ENCODE assay signal across 8 cellular contexts in the genomic region with DNA sequence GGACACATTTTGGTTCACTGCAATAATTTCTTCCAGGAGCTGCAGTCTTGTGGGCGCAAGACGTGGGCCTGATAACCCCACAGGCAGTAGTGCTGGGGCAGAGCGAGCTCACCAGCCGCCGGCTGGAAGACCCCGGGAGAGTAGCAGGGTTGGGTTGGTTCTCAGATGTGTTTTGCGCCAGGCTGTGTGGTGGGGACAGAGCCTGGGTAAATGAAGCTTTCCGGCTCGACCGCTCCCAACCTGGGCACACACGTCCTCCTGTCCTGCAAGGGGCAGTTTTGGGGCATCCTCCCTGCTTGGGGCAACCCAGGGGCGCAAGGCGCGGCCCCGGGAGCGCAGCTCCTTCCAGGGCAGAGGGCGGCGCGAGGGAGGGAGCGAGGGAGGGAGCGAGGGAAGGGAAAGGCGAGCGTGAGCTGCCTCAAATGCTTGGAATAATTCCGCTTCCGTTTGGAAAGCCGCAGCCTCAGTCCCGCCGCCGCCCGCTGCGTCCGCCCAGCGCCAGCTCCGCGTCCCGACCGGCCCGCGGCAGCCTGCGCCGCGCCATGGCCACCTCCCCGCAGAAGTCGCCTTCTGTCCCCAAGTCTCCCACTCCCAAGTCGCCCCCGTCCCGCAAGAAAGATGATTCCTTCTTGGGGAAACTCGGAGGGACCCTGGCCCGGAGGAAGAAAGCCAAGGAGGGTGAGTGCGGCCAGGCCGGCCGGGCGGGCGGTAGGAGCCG. TPM values are rescaled to one million over a fixed set of nuclear protein-coding genes. Genes with fewer than 3 reads are reported as not detected.
DNase-seq lines count a peak whose midpoint lies in the region; ATAC-seq and TF ChIP-seq lines count a peak whose summit lies in the region.

A gene with protein sequence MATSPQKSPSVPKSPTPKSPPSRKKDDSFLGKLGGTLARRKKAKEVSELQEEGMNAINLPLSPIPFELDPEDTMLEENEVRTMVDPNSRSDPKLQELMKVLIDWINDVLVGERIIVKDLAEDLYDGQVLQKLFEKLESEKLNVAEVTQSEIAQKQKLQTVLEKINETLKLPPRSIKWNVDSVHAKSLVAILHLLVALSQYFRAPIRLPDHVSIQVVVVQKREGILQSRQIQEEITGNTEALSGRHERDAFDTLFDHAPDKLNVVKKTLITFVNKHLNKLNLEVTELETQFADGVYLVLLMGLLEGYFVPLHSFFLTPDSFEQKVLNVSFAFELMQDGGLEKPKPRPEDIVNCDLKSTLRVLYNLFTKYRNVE (plus strand): TSS at position 466 of the 718 bp plus-strand sequence. CDS start 77 bp downstream, at position 543.

- H3K4me1 Mint-ChIP-seq in stimulated activated naive CD8-positive, alpha-beta T cell treated with anti-CD3 and anti-CD28 coated beads, Interleukin-15, Interleukin-2, amounts not matched to agents 100 ng/mL and 50 ng/mL, for 24 hours (ENCODE audit: low read depth), result peaks cover 3% of the 10 kb centered on the region
- H3K4me1 Mint-ChIP-seq in activated CD8-positive, alpha-beta T cell treated with anti-CD3 and anti-CD28 coated beads, Interleukin-2, amount 10 ng/mL, durations not matched to agents 7 days and 5 days (ENCODE audit: low read depth), result peaks cover 4% of the 10 kb centered on the region

- DNase-seq in stimulated activated naive CD8-positive, alpha-beta T cell treated with anti-CD3 and anti-CD28 coated beads, Interleukin-15, Interleukin-2, amounts not matched to agents 100 U/mL and 50 U/mL, for 24 hours, result no peak
- no peak for DNase-seq in activated CD8-positive, alpha-beta T cell treated with anti-CD3 and anti-CD28 coated beads, Interleukin-2, amount 10 ng/mL, durations not matched to agents 7 days and 5 days
- peak; percentile 81 to 94 for DNase-seq in foreskin fibroblast
- no peak for DNase-seq in activated CD4-positive, CD25-positive, alpha-beta regulatory T cell (lab: John Stamatoyannopoulos, UW)

- H3F3A ChIP-seq in neural cell (ENCODE audit: insufficient read depth, low read length, poor library complexity, severe bottlenecking), result no peaks in the 10 kb centered on the region

- H3K4me3 ChIP-seq in foreskin fibroblast (ENCODE audit: low read depth in 1 of 2, low read length in 2 of 2) (peak within 1 kb of the TSS; percentile 75 to 89), neural cell (ENCODE audit: low read length) (peak within 1 kb of the TSS; percentile 64)

- TF ChIP-seq EP300 in neural cell (conservative IDR thresholded peaks at IDR 0.05; ENCODE audit: poor library complexity, severe bottlenecking), result no peak

- CTCF ChIA-PET in activated CD8-positive, alpha-beta T cell treated with anti-CD3 and anti-CD28 coated beads, Interleukin-2, amount 10 ng/mL, durations not matched to agents 7 days and 5 days (lab: Charles Lee), result interaction anchor here (0.5 to 2.6 kb wide), 3 partner anchors 11 to 290 kb away, joined by 3 to 15 read pairs (median 4); no protein-coding TSS in a partner anchor

- H3K27me3 Mint-ChIP-seq in stimulated activated naive CD8-positive, alpha-beta T cell treated with anti-CD3 and anti-CD28 coated beads, Interleukin-15, Interleukin-2, amounts not matched to agents 100 ng/mL and 50 ng/mL, for 24 hours, result peaks cover 47% of the 10 kb centered on the region
- peaks cover 53% of the 10 kb centered on the region for H3K27me3 Mint-ChIP-seq in activated CD8-positive, alpha-beta T cell treated with anti-CD3 and anti-CD28 coated beads, Interleukin-2, amount 10 ng/mL, durations not matched to agents 7 days and 5 days (ENCODE audit: low read depth)

- H3K27ac ChIP-seq in neural cell (ENCODE audit: low read length), result no peak within 1 kb of the TSS

- TF ChIP-seq RAD21 in neural cell (conservative IDR thresholded peaks at IDR 0.05), result no peak

- no peaks in the 10 kb centered on the region for H3K9me3 ChIP-seq in neural cell (ENCODE audit: low read length)

- no peak for ATAC-seq in stimulated activated naive CD8-positive, alpha-beta T cell treated with anti-CD3 and anti-CD28 coated beads, Interleukin-15, Interleukin-2, amounts not matched to agents 100 U/mL and 50 U/mL, for 24 hours
- ATAC-seq in activated CD8-positive, alpha-beta T cell treated with anti-CD3 and anti-CD28 coated beads, Interleukin-2, amount 10 ng/mL, durations not matched to agents 7 days and 5 days, result no peak
- ATAC-seq in HG03460 (IDR thresholded peaks at IDR 0.05; ENCODE audit: unreplicated experiment) (no peak), GM21528 (IDR thresholded peaks at IDR 0.05; ENCODE audit: low FRiP score, unreplicated experiment) (no peak)

- H3K27ac Mint-ChIP-seq in stimulated activated naive CD8-positive, alpha-beta T cell treated with anti-CD3 and anti-CD28 coated beads, Interleukin-15, Interleukin-2, amounts not matched to agents 100 ng/mL and 50 ng/mL, for 24 hours, result no peak within 1 kb of the TSS
- H3K27ac Mint-ChIP-seq in activated CD8-positive, alpha-beta T cell treated with anti-CD3 and anti-CD28 coated beads, Interleukin-2, amount 10 ng/mL, durations not matched to agents 7 days and 5 days, result no peak within 1 kb of the TSS

- H3K27me3 ChIP-seq in neural cell (ENCODE audit: insufficient read depth, low read depth, low read length), result peaks cover 13% of the 10 kb centered on the region

- no peaks in the 10 kb centered on the region for H3K36me3 Mint-ChIP-seq in stimulated activated naive CD8-positive, alpha-beta T cell treated with anti-CD3 and anti-CD28 coated beads, Interleukin-15, Interleukin-2, amounts not matched to agents 100 ng/mL and 50 ng/mL, for 24 hours (ENCODE audit: low read depth)
- H3K36me3 Mint-ChIP-seq in activated CD8-positive, alpha-beta T cell treated with anti-CD3 and anti-CD28 coated beads, Interleukin-2, amount 10 ng/mL, durations not matched to agents 7 days and 5 days (ENCODE audit: low read depth), result peaks cover 2% of the 10 kb centered on the region

- no peaks in the 10 kb centered on the region for H3K9me2 ChIP-seq in neural cell (ENCODE audit: insufficient read depth, low read length)

- no peaks in the 10 kb centered on the region for H3K79me2 ChIP-seq in neural cell (replicated peaks; ENCODE audit: insufficient read depth, low read length)

- no peak for TF ChIP-seq CTCF in foreskin fibroblast (IDR thresholded peaks at IDR 0.05; ENCODE audit: low read depth, low read length)
- no peak for TF ChIP-seq CTCF in neural cell (IDR thresholded peaks at IDR 0.05; ENCODE audit: poor library complexity, severe bottlenecking)

- H3K9ac ChIP-seq in neural cell (ENCODE audit: low read length), result peak within 1 kb of the TSS; percentile 46

- POLR2A ChIA-PET in activated CD8-positive, alpha-beta T cell treated with anti-CD3 and anti-CD28 coated beads, Interleukin-2, amount 10 ng/mL, durations not matched to agents 7 days and 5 days (lab: Charles Lee), result no interaction called here

- no peaks in the 10 kb centered on the region for H4K20me1 ChIP-seq in neural cell (ENCODE audit: insufficient read depth)

- peak within 1 kb of the TSS; percentile 71 for H3K4me3 Mint-ChIP-seq in stimulated activated naive CD8-positive, alpha-beta T cell treated with anti-CD3 and anti-CD28 coated beads, Interleukin-15, Interleukin-2, amounts not matched to agents 100 ng/mL and 50 ng/mL, for 24 hours
- H3K4me3 Mint-ChIP-seq in activated CD8-positive, alpha-beta T cell treated with anti-CD3 and anti-CD28 coated beads, Interleukin-2, amount 10 ng/mL, durations not matched to agents 7 days and 5 days, result peak within 1 kb of the TSS; percentile 50

- H3K9me3 Mint-ChIP-seq in stimulated activated naive CD8-positive, alpha-beta T cell treated with anti-CD3 and anti-CD28 coated beads, Interleukin-15, Interleukin-2, amounts not matched to agents 100 ng/mL and 50 ng/mL, for 24 hours, result peaks cover 9% of the 10 kb centered on the region
- H3K9me3 Mint-ChIP-seq in activated CD8-positive, alpha-beta T cell treated with anti-CD3 and anti-CD28 coated beads, Interleukin-2, amount 10 ng/mL, durations not matched to agents 7 days and 5 days (ENCODE audit: insufficient read depth), result no peaks in the 10 kb centered on the region

- no peaks in the 10 kb centered on the region for H3K36me3 ChIP-seq in neural cell (ENCODE audit: insufficient read depth, low read length)

- no peak within 1 kb of the TSS for H2AFZ ChIP-seq in neural cell (ENCODE audit: low read depth, low read length)

- H3K4me2 ChIP-seq in neural cell (ENCODE audit: low read length), result peak within 1 kb of the TSS; percentile 42

TF ChIP-seq in neural cell, 6 proteins besides CTCF, POLR2A, EP300 and RAD21:
- TF ChIP-seq EZH2 (IDR thresholded peaks at IDR 0.05; ENCODE audit: borderline replicate concordance, insufficient read depth, low read length, poor library complexity, severe bottlenecking) (no peak), SMC3 (conservative IDR thresholded peaks at IDR 0.05; ENCODE audit: poor library complexity) (no peak), POLR2AphosphoS5 (IDR thresholded peaks at IDR 0.05) (no peak), TAF1 (IDR thresholded peaks at IDR 0.05; ENCODE audit: low read depth) (no peak), MXI1 (conservative IDR thresholded peaks at IDR 0.05; ENCODE audit: poor library complexity, severe bottlenecking) (no peak)
- TF ChIP-seq, protein P1, sequence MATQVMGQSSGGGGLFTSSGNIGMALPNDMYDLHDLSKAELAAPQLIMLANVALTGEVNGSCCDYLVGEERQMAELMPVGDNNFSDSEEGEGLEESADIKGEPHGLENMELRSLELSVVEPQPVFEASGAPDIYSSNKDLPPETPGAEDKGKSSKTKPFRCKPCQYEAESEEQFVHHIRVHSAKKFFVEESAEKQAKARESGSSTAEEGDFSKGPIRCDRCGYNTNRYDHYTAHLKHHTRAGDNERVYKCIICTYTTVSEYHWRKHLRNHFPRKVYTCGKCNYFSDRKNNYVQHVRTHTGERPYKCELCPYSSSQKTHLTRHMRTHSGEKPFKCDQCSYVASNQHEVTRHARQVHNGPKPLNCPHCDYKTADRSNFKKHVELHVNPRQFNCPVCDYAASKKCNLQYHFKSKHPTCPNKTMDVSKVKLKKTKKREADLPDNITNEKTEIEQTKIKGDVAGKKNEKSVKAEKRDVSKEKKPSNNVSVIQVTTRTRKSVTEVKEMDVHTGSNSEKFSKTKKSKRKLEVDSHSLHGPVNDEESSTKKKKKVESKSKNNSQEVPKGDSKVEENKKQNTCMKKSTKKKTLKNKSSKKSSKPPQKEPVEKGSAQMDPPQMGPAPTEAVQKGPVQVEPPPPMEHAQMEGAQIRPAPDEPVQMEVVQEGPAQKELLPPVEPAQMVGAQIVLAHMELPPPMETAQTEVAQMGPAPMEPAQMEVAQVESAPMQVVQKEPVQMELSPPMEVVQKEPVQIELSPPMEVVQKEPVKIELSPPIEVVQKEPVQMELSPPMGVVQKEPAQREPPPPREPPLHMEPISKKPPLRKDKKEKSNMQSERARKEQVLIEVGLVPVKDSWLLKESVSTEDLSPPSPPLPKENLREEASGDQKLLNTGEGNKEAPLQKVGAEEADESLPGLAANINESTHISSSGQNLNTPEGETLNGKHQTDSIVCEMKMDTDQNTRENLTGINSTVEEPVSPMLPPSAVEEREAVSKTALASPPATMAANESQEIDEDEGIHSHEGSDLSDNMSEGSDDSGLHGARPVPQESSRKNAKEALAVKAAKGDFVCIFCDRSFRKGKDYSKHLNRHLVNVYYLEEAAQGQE (IDR thresholded peaks at IDR 0.05; ENCODE audit: borderline replicate concordance), result no peak

RNA-seq across cellular contexts. Expression of the gene that starts here (rescaled TPM):
- not detected for total RNA-seq in activated CD8-positive, alpha-beta T cell treated with anti-CD3 and anti-CD28 coated beads, Interleukin-2, amount 10 ng/mL, durations not matched to agents 7 days and 5 days
- 0.94 and 1.0 TPM in 2 replicates for polyA plus RNA-seq in neural cell
- 0.97 and 1.2 TPM in 2 replicates for polyA minus RNA-seq in neural cell

Comparison
In these comparisons a context has a peak if more than half of its experiments do, and no peak if none do; other contexts are left out.
1. DNase-seq: peak in foreskin fibroblast (2 of 2); none in stimulated activated naive CD8-positive, alpha-beta T cell treated with anti-CD3 and anti-CD28 coated beads, Interleukin-15, Interleukin-2, amounts not matched to agents 100 U/mL and 50 U/mL, for 24 hours (single experiment), activated CD8-positive, alpha-beta T cell treated with anti-CD3 and anti-CD28 coated beads, Interleukin-2, amount 10 ng/mL, durations not matched to agents 7 days and 5 days (single experiment) and activated CD4-positive, CD25-positive, alpha-beta regulatory T cell (0 of 4).